18 cellular contexts compared by ENCODE assay signal in genomic region chr9:94111446-94111845, GRCh38. TPM values are rescaled to one million over a fixed set of nuclear protein-coding genes. Genes with fewer than 3 reads are reported as not detected.
A peak's percentile ranks its signal among the peaks of the same experiment; 100 is the strongest.
DNase-seq lines count a peak whose midpoint lies in the region; ATAC-seq and TF ChIP-seq lines count a peak whose summit lies in the region.
"Had no signal": no experiment of that assay in that cellular context is flagged by ENCODE, and none has a peak within 500 bp of the region (broad histone marks: within the 10 kb centered on the region; RNA-seq: fewer than 3 reads in every experiment).

No MANE protein-coding gene starts in this region.

- H3K4ac ChIP-seq in IMR-90 (ENCODE audit: low read depth, low read length): no peak overlapping the region

- DNase-seq in IMR-90 (peak; percentile 20), caudate nucleus (lab: John Stamatoyannopoulos, UW) (no peak), inferior parietal cortex (ENCODE audit: extremely low spot score) (peak; percentile 52), superior temporal gyrus (ENCODE audit: extremely low spot score) (peak; percentile 86), activated gamma-delta T cell (lab: John Stamatoyannopoulos, UW) (no peak), NCI-H82 treated with DMSO at 0.1 percent for 48 hours (lab: John Stamatoyannopoulos, UW; ENCODE audit: unreplicated experiment) (no peak)
- DNase-seq: CD8-positive, alpha-beta memory T cell; GF-D8; Karpas-422; MM.1S; NCI-H1930; NCI-H2171 treated with DMSO at 0.1 percent for 48 hours; NCI-H82; Peyer's patch; SHP77 had no signal

- no peak for TF ChIP-seq POLR2A in IMR-90 (IDR thresholded peaks at IDR 0.05; ENCODE audit: low read depth, low read length)

- H2BK5ac ChIP-seq in IMR-90 (ENCODE audit: low read depth, low read length, poor library complexity, severe bottlenecking): no peak overlapping the region

- H3K27ac ChIP-seq in IMR-90 (ENCODE audit: insufficient read depth, low read length) (no peak overlapping the region), caudate nucleus (ENCODE audit: low read depth, low read length) (peak overlapping the region; percentile 86)
- H3K27ac ChIP-seq: BLaER1, Peyer's patch had no signal

- no peak overlapping the region for H2AK9ac ChIP-seq in IMR-90 (replicated peaks; ENCODE audit: low read depth, low read length, poor library complexity)

- H3K9me3 ChIP-seq in IMR-90 (ENCODE audit: control insufficient read depth, insufficient read depth, low read length): no peaks in the 10 kb centered on the region
- H3K9me3 ChIP-seq: BLaER1, Peyer's patch had no signal

- no peak overlapping the region for H2BK20ac ChIP-seq in IMR-90 (ENCODE audit: low read depth, low read length)

- H3K4me3 ChIP-seq in IMR-90 (ENCODE audit: insufficient read depth, low read depth, low read length): no peak overlapping the region
- H3K4me3 ChIP-seq: BLaER1, GM23338, Peyer's patch had no signal

- no peak overlapping the region for H3K9ac ChIP-seq in IMR-90 (ENCODE audit: low read depth, low read length)
- H3K9ac ChIP-seq: BLaER1 had no signal

- no peak for TF ChIP-seq CTCF in IMR-90 (conservative IDR thresholded peaks at IDR 0.05; ENCODE audit: low read depth, low read length)

- no peaks in the 10 kb centered on the region for H4K20me1 ChIP-seq in IMR-90 (ENCODE audit: insufficient read depth, low read length)
- H4K20me1 ChIP-seq: BLaER1 had no signal

- H3K14ac ChIP-seq in IMR-90 (replicated peaks; ENCODE audit: low read depth, low read length): no peak overlapping the region

- H3K9me1 ChIP-seq in IMR-90 (ENCODE audit: insufficient read depth, low read length): peaks cover 6% of the 10 kb centered on the region; the same call in 1 of the 2 replicates

- H2BK15ac ChIP-seq in IMR-90 (ENCODE audit: low read depth, low read length): no peak overlapping the region

- ATAC-seq in IMR-90 (ENCODE audit: low read depth) (peak; percentile 40), HG03565 (IDR thresholded peaks at IDR 0.05; ENCODE audit: unreplicated experiment) (no peak)
- ATAC-seq: GM23338 had no signal

- dilution Hi-C loops in IMR-90 (cut with HindIII; ENCODE audit: low sequenced_read_pairs, unreplicated experiment): no loop called here

- CTCF ChIA-PET in IMR-90 (lab: Yijun Ruan, JAX): no interaction called here

- peaks cover 3% of the 10 kb centered on the region for H3K4me1 ChIP-seq in IMR-90 (ENCODE audit: control insufficient read depth, insufficient read depth, low read length)
- H3K4me1 ChIP-seq: BLaER1, Peyer's patch had no signal

- H3K27me3 ChIP-seq in IMR-90 (ENCODE audit: control insufficient read depth, insufficient read depth, low read length): no peaks in the 10 kb centered on the region
- H3K27me3 ChIP-seq: BLaER1, Peyer's patch had no signal

- H3K56ac ChIP-seq in IMR-90 (ENCODE audit: extremely low read depth, insufficient read depth, low read length): no peak overlapping the region

- H4K91ac ChIP-seq in IMR-90 (ENCODE audit: insufficient read depth, low read depth, low read length): no peak overlapping the region

- H3K18ac ChIP-seq in IMR-90 (ENCODE audit: low read depth, low read length): no peak overlapping the region

- BruUV-seq in IMR-90 (replicated peaks; lab: Mats Ljungman, UMichigan): no TSS peak

- intact Hi-C loops in IMR-90 (cut with micrococcal nuclease): no loop called here

- H2AFZ ChIP-seq in IMR-90 (replicated peaks; ENCODE audit: low read length, poor library complexity): no peak overlapping the region
- H2AFZ ChIP-seq: GM23338 had no signal

- WGBS in IMR-90 (ENCODE audit: extremely low coverage in 2 of 2, insufficient read length in 1 of 2), 2 experiments: no CpG with 5 or more reads among the region's 2 CpGs

- 0 out of 4 replicates have a peak, but pooled peaks cover 0 to 3% of the 10 kb centered on the region in 2 experiments for H3K79me1 ChIP-seq in IMR-90 (ENCODE audit: low read depth in 1 of 2, low read length in 2 of 2)

- no peak overlapping the region for H3K4me2 ChIP-seq in IMR-90 (ENCODE audit: low read depth, low read length)
- H3K4me2 ChIP-seq: BLaER1, GM23338 had no signal

- no peak overlapping the region for H4K5ac ChIP-seq in IMR-90 (ENCODE audit: low read depth, low read length)

- H4K8ac ChIP-seq in IMR-90 (ENCODE audit: low read depth in 2 of 2, low read length in 2 of 2): no peak overlapping the region

- POLR2A ChIA-PET in IMR-90 (lab: Charles Lee; ENCODE audit: unreplicated experiment): interaction anchor here (0.6 kb wide), 1 partner anchor 55 kb away, joined by 5 read pairs; no protein-coding TSS in a partner anchor

- H3K36me3 ChIP-seq in IMR-90 (ENCODE audit: control insufficient read depth, insufficient read depth, low read length): no peaks in the 10 kb centered on the region
- H3K36me3 ChIP-seq: BLaER1, Peyer's patch had no signal

- no peak overlapping the region for H3K23ac ChIP-seq in IMR-90 (ENCODE audit: low read depth, low read length)

- in situ Hi-C loops in IMR-90 (cut with MboI; ENCODE audit: low sequenced_read_pairs): no loop called here

- no peak overlapping the region for H2AK5ac ChIP-seq in IMR-90 (ENCODE audit: low read depth, low read length)

- H2BK120ac ChIP-seq in IMR-90 (ENCODE audit: low read depth, low read length): no peak overlapping the region

- TF ChIP-seq RAD21 in IMR-90 (IDR thresholded peaks at IDR 0.05; ENCODE audit: low read length): no peak

TF ChIP-seq in IMR-90, 13 proteins besides CTCF, POLR2A, EP300 and RAD21:
- TF ChIP-seq MAFK (IDR thresholded peaks at IDR 0.05; ENCODE audit: low read depth, low read length): no peak
- TF ChIP-seq MXI1 (IDR thresholded peaks at IDR 0.05; ENCODE audit: borderline replicate concordance, low read depth, low read length): no peak
- no peak for TF ChIP-seq RFX5 (IDR thresholded peaks at IDR 0.05; ENCODE audit: low read depth, low read length)
- TF ChIP-seq CEBPB (IDR thresholded peaks at IDR 0.05; ENCODE audit: low read depth, low read length): no peak
- TF ChIP-seq ELK1 (IDR thresholded peaks at IDR 0.05; ENCODE audit: borderline replicate concordance, low read depth, low read length): no peak
- no peak for TF ChIP-seq RCOR1 (IDR thresholded peaks at IDR 0.05; ENCODE audit: insufficient replicate concordance, low read length)
- no peak for TF ChIP-seq BHLHE40 (IDR thresholded peaks at IDR 0.05; ENCODE audit: low read depth, low read length)
- no peak for TF ChIP-seq FOS (IDR thresholded peaks at IDR 0.05; ENCODE audit: low read depth, low read length)
- TF ChIP-seq USF2 (IDR thresholded peaks at IDR 0.05; ENCODE audit: low read depth, low read length): no peak
- no peak for TF ChIP-seq MAZ (IDR thresholded peaks at IDR 0.05; ENCODE audit: borderline replicate concordance, low read depth, low read length)
- no peak for TF ChIP-seq NFE2L2 (IDR thresholded peaks at IDR 0.05; ENCODE audit: low read depth, low read length)
- no peak for TF ChIP-seq CHD1 (IDR thresholded peaks at IDR 0.05; ENCODE audit: low read depth, low read length)
- TF ChIP-seq SMC3 (IDR thresholded peaks at IDR 0.05; ENCODE audit: low read depth, low read length): no peak

RNA-seq across cellular contexts. Expression of gene PTPDC1, which starts 27.2 kb away (rescaled TPM):
- total RNA-seq in IMR-90 (2012; rRNA removed): 6.1 TPM in 2 replicates
- 3.3 and 3.9 TPM in 2 replicates for polyA plus RNA-seq in IMR-90 (2012; rRNA removed)
- polyA plus RNA-seq in IMR-90 (2012; cell fraction: cytosol; rRNA removed): 1.2 and 1.4 TPM in 2 replicates
- polyA plus RNA-seq in IMR-90 (2012; cell fraction: nucleus; rRNA removed; ENCODE audit: low replicate concordance): 4.2 and 16.8 TPM in 2 replicates

Comparison
In these comparisons a context has a peak if more than half of its experiments do, and no peak if none do; other contexts are left out.
1. DNase-seq: peak in IMR-90 (single experiment), inferior parietal cortex (single experiment) and superior temporal gyrus (single experiment); none in caudate nucleus (0 of 61), activated gamma-delta T cell (single experiment) and NCI-H82 treated with DMSO at 0.1 percent for 48 hours (single experiment).